ENCODE assay signal across 19 cellular contexts in the genomic region with DNA sequence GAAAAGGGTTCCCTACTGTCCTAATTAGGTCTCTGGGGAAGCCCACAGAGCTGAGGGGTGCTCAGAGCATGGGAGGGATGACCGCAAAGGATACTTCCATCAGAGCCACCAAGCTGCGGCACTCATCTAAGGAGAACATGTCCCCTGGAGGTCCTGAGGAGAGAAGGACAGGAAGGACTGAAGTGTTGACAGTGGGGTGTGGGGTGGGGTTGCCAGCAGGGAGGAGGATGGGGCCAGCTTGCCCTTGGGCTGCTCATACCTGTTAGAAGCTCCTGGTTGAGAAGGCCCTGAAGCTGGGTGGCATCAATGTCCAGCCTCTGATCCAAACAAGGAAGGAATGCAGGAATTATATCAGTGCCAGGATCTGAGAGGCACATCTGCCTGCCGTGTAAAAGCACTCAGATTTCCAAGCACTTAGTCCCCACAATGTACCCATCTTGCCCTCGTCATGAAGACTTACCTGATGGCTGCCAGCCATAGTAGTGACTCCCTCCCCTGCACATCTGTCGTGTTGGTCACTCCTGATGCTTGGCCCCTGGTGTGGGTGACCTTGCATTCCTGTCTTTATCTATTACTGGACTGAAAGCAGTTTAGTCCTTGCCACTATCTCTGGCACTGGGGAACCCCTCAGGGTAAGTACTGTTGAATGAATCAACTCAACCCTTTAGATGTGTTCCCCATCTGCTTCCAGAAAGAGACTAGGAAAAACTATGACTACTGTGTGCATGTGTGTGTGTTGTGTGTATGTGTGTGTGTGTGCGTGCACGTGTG.
"Had no signal": no experiment of that assay in that cellular context is flagged by ENCODE, and none has a peak within 500 bp of the region (broad histone marks: within the 10 kb centered on the region; RNA-seq: fewer than 3 reads in every experiment).

No MANE protein-coding gene starts in this region.

- FAIRE-seq: frontal cortex, islet of Langerhans had no signal

- H3K36me3 ChIP-seq: heart right ventricle, left ventricle myocardium inferior, lower lobe of right lung, neutrophil, right atrium auricular region, tibial artery, upper lobe of left lung had no signal

- H3K4me3 ChIP-seq: coronary artery, heart right ventricle, left ventricle myocardium inferior, lower lobe of right lung, right atrium auricular region, tibial artery, upper lobe of left lung had no signal

- H3K27me3 ChIP-seq: right atrium auricular region, upper lobe of left lung had no signal

- ATAC-seq: heart right ventricle; lower lobe of right lung; stimulated activated memory B cell treated with anti-CD40 and anti-IgM and Interleukin-4, amounts not matched to agents 10 μg/mL and 1 μg/mL and 100 μg/mL, for 72 hours had no signal

- H3K4me1 ChIP-seq: heart right ventricle, left ventricle myocardium inferior, lower lobe of right lung, right atrium auricular region, tibial artery, upper lobe of left lung had no signal

- H3K27ac ChIP-seq: coronary artery, heart right ventricle, left ventricle myocardium inferior, lower lobe of right lung, neutrophil, right atrium auricular region, tibial artery, upper lobe of left lung had no signal

- DNase-seq: central memory CD4-positive, alpha-beta T cell; effector CD4-positive, alpha-beta T cell; heart right ventricle; hypothalamus; left ventricle myocardium inferior; lower lobe of right lung; midbrain; naive B cell; stimulated activated CD4-positive, alpha-beta T cell treated with anti-CD3 and anti-CD28 coated beads, Interleukin-15, amount 100 ng/mL, for 24 hours; stimulated activated CD4-positive, alpha-beta T cell treated with anti-CD3 and anti-CD28 coated beads, Interleukin-1b, Interleukin-23, amount 100 ng/mL, for 48 hours; stimulated activated CD4-positive, alpha-beta T cell treated with anti-CD3 and anti-CD28 coated beads, Interleukin-4, amount 100 ng/mL, for 24 hours; upper lobe of left lung had no signal

- H3K9me3 ChIP-seq: heart right ventricle, left ventricle myocardium inferior, lower lobe of right lung, neutrophil, right atrium auricular region, tibial artery, upper lobe of left lung had no signal
